In genomic region chr16:69669577-69669976, GRCh38 we compare ENCODE assay signal across 16 cellular contexts. TPM values are rescaled to one million over a fixed set of nuclear protein-coding genes. Genes with fewer than 3 reads are reported as not detected.
DNase-seq lines count a peak whose midpoint lies in the region; ATAC-seq and TF ChIP-seq lines count a peak whose summit lies in the region.
"Had no signal": no experiment of that assay in that cellular context is flagged by ENCODE, and none has a peak within 500 bp of the region (broad histone marks: within the 10 kb centered on the region; RNA-seq: fewer than 3 reads in every experiment).

No MANE protein-coding gene starts in this region.

- H3K27ac Mint-ChIP-seq in activated T-cell treated with anti-CD3 and anti-CD28 coated beads, Interleukin-2, amount 50 U/mL, for 72 hours = peak overlapping the region; percentile 28
- H3K27ac Mint-ChIP-seq in activated naive CD4-positive, alpha-beta T cell treated with anti-CD3 and anti-CD28 coated beads, Interleukin-2, amount 50 U/mL, for 72 hours = no peak overlapping the region

- TF ChIP-seq POLR2A in body of pancreas (IDR thresholded peaks at IDR 0.05) = no peak

- no peak overlapping the region for H3K27ac ChIP-seq in body of pancreas
- H3K27ac ChIP-seq: BLaER1 treated with 17β-estradiol and CSF1 and Interleukin-3, amounts not matched to agents 10 nM and 100 nM had no signal

- TF ChIP-seq CTCF in body of pancreas (IDR thresholded peaks at IDR 0.05) = no peak

- no peak overlapping the region for H3K4me3 Mint-ChIP-seq in activated T-cell treated with anti-CD3 and anti-CD28 coated beads, Interleukin-2, amount 50 U/mL, for 72 hours

- no peaks in the 10 kb centered on the region for H3K9me3 Mint-ChIP-seq in activated T-cell treated with anti-CD3 and anti-CD28 coated beads, Interleukin-2, amount 50 U/mL, for 72 hours
- no peaks in the 10 kb centered on the region for H3K9me3 Mint-ChIP-seq in activated naive CD4-positive, alpha-beta T cell treated with anti-CD3 and anti-CD28 coated beads, Interleukin-2, amount 50 U/mL, for 72 hours

- H3K4me3 ChIP-seq in body of pancreas = no peak overlapping the region
- H3K4me3 ChIP-seq: BLaER1 treated with 17β-estradiol and CSF1 and Interleukin-3, amounts not matched to agents 10 nM and 100 nM had no signal

- no peaks in the 10 kb centered on the region for H3K4me1 Mint-ChIP-seq in activated T-cell treated with anti-CD3 and anti-CD28 coated beads, Interleukin-2, amount 50 U/mL, for 72 hours (ENCODE audit: low read depth)

- H3K27me3 ChIP-seq in body of pancreas = no peaks in the 10 kb centered on the region
- H3K27me3 ChIP-seq: BLaER1 treated with 17β-estradiol and CSF1 and Interleukin-3, amounts not matched to agents 10 nM and 100 nM had no signal

- peaks cover 11% of the 10 kb centered on the region for H3K4me1 ChIP-seq in body of pancreas
- H3K4me1 ChIP-seq: BLaER1 treated with 17β-estradiol and CSF1 and Interleukin-3, amounts not matched to agents 10 nM and 100 nM had no signal

- intact Hi-C loops in body of pancreas (cut with DNase I) (no loop called here), posterior vena cava (cut with DNase I) (no loop called here)

- H3K36me3 Mint-ChIP-seq in activated T-cell treated with anti-CD3 and anti-CD28 coated beads, Interleukin-2, amount 50 U/mL, for 72 hours (ENCODE audit: insufficient read depth in 2 of 2) = peaks cover 5 to 13% of the 10 kb centered on the region in 2 donors
- peaks cover 0 to 4% of the 10 kb centered on the region in 2 donors for H3K36me3 Mint-ChIP-seq in activated naive CD4-positive, alpha-beta T cell treated with anti-CD3 and anti-CD28 coated beads, Interleukin-2, amount 50 U/mL, for 72 hours

- H3K36me3 ChIP-seq in body of pancreas (replicated peaks in 1 of 2; ENCODE audit: insufficient read depth in 1 of 2, low read depth in 2 of 2) = peaks cover 0 to 9% of the 10 kb centered on the region in 2 donors

- DNase-seq in activated T-cell treated with anti-CD3 and anti-CD28 coated beads, Interleukin-2, amount 50 U/mL, for 72 hours = no peak
- DNase-seq in activated T-cell treated with anti-CD3 and anti-CD28 coated beads for 4 hours (no peak), body of pancreas (peak in 1 of 4 donors; percentile 7), iris pigment epithelial cell (ENCODE audit: low read depth) (peak; percentile 5), posterior vena cava (ENCODE audit: low spot score) (no peak), COR-L47 (lab: John Stamatoyannopoulos, UW) (no peak)
- DNase-seq in activated naive CD4-positive, alpha-beta T cell treated with anti-CD3 and anti-CD28 coated beads, Interleukin-2, amount 50 U/mL, for 72 hours (ENCODE audit: low spot score in 2 of 2) = no peak
- DNase-seq: 8988T; DMS153; EL; NCI-H1436 treated with DMSO at 0.1 percent for 48 hours; NCI-H2081 treated with DMSO at 0.1 percent for 48 hours; NCI-H526; NK-92 treated with Interleukin-12 subunit alpha and Interleukin-12 subunit beta, amount 100 ng/mL, for 24 hours had no signal

- H3K9me3 ChIP-seq in body of pancreas = no peaks in the 10 kb centered on the region

- WGBS in body of pancreas, 2 donors = 4 to 13% methylated on average over 1 of the region's 1 CpG

- no peaks in the 10 kb centered on the region for H3K27me3 Mint-ChIP-seq in activated T-cell treated with anti-CD3 and anti-CD28 coated beads, Interleukin-2, amount 50 U/mL, for 72 hours (ENCODE audit: low read depth)

- ATAC-seq in activated T-cell treated with anti-CD3 and anti-CD28 coated beads, Interleukin-2, amount 50 U/mL, for 72 hours (replicated peaks in 1 of 2) = no peak
- peak; percentile 74 for ATAC-seq in body of pancreas
- no peak for ATAC-seq in HG03039 (IDR thresholded peaks at IDR 0.05; ENCODE audit: unreplicated experiment)
- no peak for ATAC-seq in activated naive CD4-positive, alpha-beta T cell treated with anti-CD3 and anti-CD28 coated beads, Interleukin-2, amount 50 U/mL, for 72 hours

RNA-seq across cellular contexts. Expression of gene NQO1, which starts 56.8 kb away (rescaled TPM):
- 10 to 100 TPM; 10.8 to 12.8 TPM for total RNA-seq in activated T-cell treated with anti-CD3 and anti-CD28 coated beads, Interleukin-2, amount 50 U/mL, for 72 hours
- 10 to 100 TPM; 26.5 to 36.6 TPM for total RNA-seq in body of pancreas
- total RNA-seq in activated naive CD4-positive, alpha-beta T cell treated with anti-CD3 and anti-CD28 coated beads, Interleukin-2, amount 50 U/mL, for 72 hours = 10 to 100 TPM; 14.4 to 17.2 TPM
- 10 to 100 TPM; 23.5 to 31.4 TPM for total RNA-seq in posterior vena cava
